1 cellular context compared by ENCODE assay signal in the genomic region with DNA sequence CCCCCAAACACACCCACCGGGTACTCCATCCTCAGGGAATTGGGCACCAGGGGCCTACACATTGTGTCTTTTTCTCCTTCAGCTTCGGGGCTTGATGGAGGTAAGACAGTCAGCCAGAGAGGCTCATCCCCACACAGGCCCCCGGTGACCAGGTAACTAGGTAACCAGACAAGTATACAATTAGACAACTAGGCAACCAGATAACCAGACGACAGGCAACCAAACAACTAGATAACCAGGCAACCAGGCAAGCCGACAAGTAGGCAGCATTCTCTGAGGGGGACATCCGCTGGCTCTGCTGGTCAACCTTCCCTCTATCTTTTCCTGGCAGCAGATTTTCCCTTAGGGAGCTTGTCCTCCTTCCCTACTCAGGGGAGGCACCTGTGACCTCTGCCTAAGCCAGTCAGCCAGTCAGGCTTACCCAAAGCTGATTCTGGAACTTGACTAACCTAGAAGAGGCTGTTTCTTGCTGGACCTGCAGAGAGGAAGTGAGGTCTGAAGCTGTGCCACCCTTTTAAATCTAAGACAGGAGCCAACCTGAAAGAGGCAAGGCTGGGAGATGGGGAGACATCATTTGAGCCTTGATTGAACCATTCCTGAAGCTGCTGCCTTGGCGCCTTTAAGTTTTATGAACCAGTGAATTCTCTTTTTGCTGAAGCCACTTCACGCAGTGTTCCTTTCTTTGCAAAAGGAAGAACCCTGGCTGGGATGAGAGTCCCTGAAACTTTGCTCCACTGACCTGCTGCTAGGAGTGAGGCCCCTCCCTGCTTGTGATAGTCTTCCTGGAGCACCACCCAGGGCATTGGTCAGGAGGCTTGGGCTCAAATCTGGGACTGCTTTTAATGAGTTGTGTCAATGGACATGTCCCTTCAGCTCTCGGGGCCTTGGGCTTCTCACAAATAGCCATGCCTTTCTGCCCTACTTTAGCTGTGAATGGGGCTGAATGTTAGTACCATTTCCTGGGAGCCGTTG.
TF ChIP-seq lines count a peak whose summit lies in the region.

No MANE protein-coding gene starts in this region.

TF ChIP-seq in IMR-90, 13 proteins besides CTCF, POLR2A, EP300 and RAD21:
- no peak for TF ChIP-seq CHD1 (IDR thresholded peaks at IDR 0.05; ENCODE audit: low read depth, low read length)
- TF ChIP-seq MAFK (IDR thresholded peaks at IDR 0.05; ENCODE audit: low read depth, low read length), result no peak
- TF ChIP-seq MAZ (IDR thresholded peaks at IDR 0.05; ENCODE audit: borderline replicate concordance, low read depth, low read length), result no peak
- TF ChIP-seq, protein P1, sequence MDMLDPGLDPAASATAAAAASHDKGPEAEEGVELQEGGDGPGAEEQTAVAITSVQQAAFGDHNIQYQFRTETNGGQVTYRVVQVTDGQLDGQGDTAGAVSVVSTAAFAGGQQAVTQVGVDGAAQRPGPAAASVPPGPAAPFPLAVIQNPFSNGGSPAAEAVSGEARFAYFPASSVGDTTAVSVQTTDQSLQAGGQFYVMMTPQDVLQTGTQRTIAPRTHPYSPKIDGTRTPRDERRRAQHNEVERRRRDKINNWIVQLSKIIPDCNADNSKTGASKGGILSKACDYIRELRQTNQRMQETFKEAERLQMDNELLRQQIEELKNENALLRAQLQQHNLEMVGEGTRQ (IDR thresholded peaks at IDR 0.05; ENCODE audit: low read depth, low read length), result no peak
- TF ChIP-seq SMC3 (IDR thresholded peaks at IDR 0.05; ENCODE audit: low read depth, low read length), result no peak
- no peak for TF ChIP-seq RFX5 (IDR thresholded peaks at IDR 0.05; ENCODE audit: low read depth, low read length)
- no peak for TF ChIP-seq FOS (IDR thresholded peaks at IDR 0.05; ENCODE audit: low read depth, low read length)
- no peak for TF ChIP-seq RCOR1 (IDR thresholded peaks at IDR 0.05; ENCODE audit: insufficient replicate concordance, low read length)
- TF ChIP-seq MXI1 (IDR thresholded peaks at IDR 0.05; ENCODE audit: borderline replicate concordance, low read depth, low read length), result no peak
- TF ChIP-seq, protein P2, sequence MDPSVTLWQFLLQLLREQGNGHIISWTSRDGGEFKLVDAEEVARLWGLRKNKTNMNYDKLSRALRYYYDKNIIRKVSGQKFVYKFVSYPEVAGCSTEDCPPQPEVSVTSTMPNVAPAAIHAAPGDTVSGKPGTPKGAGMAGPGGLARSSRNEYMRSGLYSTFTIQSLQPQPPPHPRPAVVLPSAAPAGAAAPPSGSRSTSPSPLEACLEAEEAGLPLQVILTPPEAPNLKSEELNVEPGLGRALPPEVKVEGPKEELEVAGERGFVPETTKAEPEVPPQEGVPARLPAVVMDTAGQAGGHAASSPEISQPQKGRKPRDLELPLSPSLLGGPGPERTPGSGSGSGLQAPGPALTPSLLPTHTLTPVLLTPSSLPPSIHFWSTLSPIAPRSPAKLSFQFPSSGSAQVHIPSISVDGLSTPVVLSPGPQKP (IDR thresholded peaks at IDR 0.05; ENCODE audit: borderline replicate concordance, low read depth, low read length), result no peak
- no peak for TF ChIP-seq BHLHE40 (IDR thresholded peaks at IDR 0.05; ENCODE audit: low read depth, low read length)
TF ChIP-seq in IMR-90: peak in this region for 0.
